In the genomic region with DNA sequence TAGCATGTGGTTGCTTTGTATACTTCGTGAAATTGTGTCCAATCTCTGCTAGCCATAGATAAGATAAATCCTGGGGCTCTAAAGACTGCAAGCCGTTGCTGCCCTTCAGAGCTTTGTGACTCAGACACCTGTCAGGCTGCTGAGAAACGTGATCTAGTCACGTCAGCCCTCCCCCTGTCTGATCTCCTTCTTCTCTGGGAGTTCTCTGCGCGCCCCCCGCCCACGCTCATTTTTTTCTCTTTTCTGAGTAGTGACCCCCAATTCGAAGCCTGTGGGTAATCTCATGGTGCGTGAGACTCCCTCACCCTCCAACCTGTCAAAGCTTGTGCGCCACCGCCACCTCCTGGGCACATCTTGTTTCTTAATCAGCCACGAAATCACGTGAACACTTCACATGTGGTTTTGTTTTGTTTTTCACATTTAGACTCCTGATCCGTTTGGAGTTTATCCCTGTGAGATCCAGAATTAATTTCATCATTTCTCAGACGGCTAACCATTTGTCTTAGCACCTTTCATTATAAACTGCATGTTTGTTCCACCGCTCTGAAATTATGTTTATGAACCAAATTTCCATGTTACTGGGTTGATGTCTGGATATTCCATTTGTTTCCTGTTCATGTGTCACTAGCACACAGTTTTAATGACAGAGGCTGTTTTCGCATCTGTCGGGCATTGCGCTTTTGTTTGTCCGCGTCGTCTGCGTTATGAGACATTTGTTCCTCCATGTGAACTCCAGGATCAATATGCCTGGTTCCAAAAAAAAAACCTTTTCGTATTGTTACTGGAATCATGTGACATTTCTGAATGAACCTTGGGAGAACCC, we compare ENCODE assay signal across 8 cellular contexts. TPM values are rescaled to one million over a fixed set of nuclear protein-coding genes. Genes with fewer than 3 reads are reported as not detected.
DNase-seq lines count a peak whose midpoint lies in the region; ATAC-seq and TF ChIP-seq lines count a peak whose summit lies in the region.

No MANE protein-coding gene starts in this region.

- TF ChIP-seq CTCF in GM12875 (IDR thresholded peaks at IDR 0.05; ENCODE audit: borderline replicate concordance, insufficient read depth, low read depth, low read length) (peak; percentile 69), progenitor cell of endocrine pancreas (IDR thresholded peaks at IDR 0.05; ENCODE audit: unreplicated experiment) (peak; percentile 74), type B pancreatic cell (conservative IDR thresholded peaks at IDR 0.05) (peak; percentile 82)

- H3K4me1 Mint-ChIP-seq in T-helper 17 cell (peaks cover 20% of the 10 kb centered on the region), progenitor cell of endocrine pancreas (ENCODE audit: low read depth) (peaks cover 15% of the 10 kb centered on the region), type B pancreatic cell (ENCODE audit: unreplicated experiment) (peaks cover 16% of the 10 kb centered on the region)

- intact Hi-C loops in left ventricle myocardium superior (cut with micrococcal nuclease): no loop called here

- H3K27ac Mint-ChIP-seq in T-helper 17 cell (peak overlapping the region; percentile 93), progenitor cell of endocrine pancreas (peak overlapping the region; percentile 97), type B pancreatic cell (peak overlapping the region; percentile 83)

- no peaks in the 10 kb centered on the region for H3K27me3 Mint-ChIP-seq in T-helper 17 cell
- no peaks in the 10 kb centered on the region for H3K27me3 Mint-ChIP-seq in progenitor cell of endocrine pancreas
- H3K27me3 Mint-ChIP-seq in type B pancreatic cell: no peaks in the 10 kb centered on the region

- peak overlapping the region; percentile 97 for H3K4me3 ChIP-seq in GM12875 (ENCODE audit: low read depth, low read length)

- peaks cover 4% of the 10 kb centered on the region for H3K36me3 Mint-ChIP-seq in T-helper 17 cell (ENCODE audit: low read depth)
- peaks cover 2% of the 10 kb centered on the region for H3K36me3 Mint-ChIP-seq in progenitor cell of endocrine pancreas (ENCODE audit: insufficient read depth)
- H3K36me3 Mint-ChIP-seq in type B pancreatic cell: peaks cover 2% of the 10 kb centered on the region

- H3K9me3 ChIP-seq in T-helper 17 cell (ENCODE audit: control insufficient read depth, low read length, poor library complexity, severe bottlenecking): no peaks in the 10 kb centered on the region

- ATAC-seq in T-helper 17 cell: peak; percentile 76
- ATAC-seq in left ventricle myocardium superior: peak; percentile 84
- ATAC-seq in HG03280 (IDR thresholded peaks at IDR 0.05; ENCODE audit: unreplicated experiment): no peak

- no peaks in the 10 kb centered on the region for H3K9me3 Mint-ChIP-seq in progenitor cell of endocrine pancreas (ENCODE audit: low read depth)
- no peaks in the 10 kb centered on the region for H3K9me3 Mint-ChIP-seq in type B pancreatic cell

- DNase-seq in MV-4-11 (lab: John Stamatoyannopoulos, UW) (peak; percentile 74), T-helper 17 cell (peak; percentile 62 to 70 (median 68)), left ventricle myocardium superior (peak; percentile 85), progenitor cell of endocrine pancreas (ENCODE audit: low spot score, unreplicated experiment) (no peak), type B pancreatic cell (ENCODE audit: extremely low spot score, unreplicated experiment) (no peak)

- H3K4me3 Mint-ChIP-seq in T-helper 17 cell (peak overlapping the region; percentile 91), progenitor cell of endocrine pancreas (ENCODE audit: low read depth) (peak overlapping the region; percentile 89), type B pancreatic cell (peak overlapping the region; percentile 87)

- H3K27ac ChIP-seq in angular gyrus (ENCODE audit: low read depth, low read length): peak overlapping the region; percentile 85

RNA-seq across cellular contexts. Expression of gene ZNF778, which starts 1.0 kb away (rescaled TPM):
- total RNA-seq in T-helper 17 cell (1 to 10 TPM; 4.1 to 8.1 TPM), left ventricle myocardium superior (8.1 TPM), progenitor cell of endocrine pancreas (10.5 and 11.2 TPM in 2 replicates), type B pancreatic cell (ENCODE audit: low replicate concordance) (8.2 and 14.4 TPM in 2 replicates)

RNA-seq across cellular contexts. Expression of gene SLC22A31, which starts 16.2 kb away (rescaled TPM):
- under 1 TPM; 0.52 to 0.76 TPM for total RNA-seq in T-helper 17 cell
- not detected for total RNA-seq in left ventricle myocardium superior
- 6.9 and 10.3 TPM in 2 replicates for total RNA-seq in progenitor cell of endocrine pancreas
- total RNA-seq in type B pancreatic cell (ENCODE audit: low replicate concordance): 2.9 and 5.3 TPM in 2 replicates

RNA-seq across cellular contexts. Expression of gene CDH15, which starts 45.0 kb away (rescaled TPM):
- total RNA-seq in T-helper 17 cell: under 1 TPM in 1 of 2 donors, not detected in 1; 0.12 TPM
- total RNA-seq in left ventricle myocardium superior: not detected
- not detected in 2 replicates for total RNA-seq in progenitor cell of endocrine pancreas
- total RNA-seq in type B pancreatic cell (ENCODE audit: low replicate concordance): 5.0 TPM in 1 of 2 replicates, not detected in the other

Comparison
In these comparisons a context has a peak if more than half of its experiments do, and no peak if none do; other contexts are left out.
1. DNase-seq: peak in MV-4-11 (single experiment), T-helper 17 cell (3 of 3) and left ventricle myocardium superior (single experiment); none in progenitor cell of endocrine pancreas (single experiment) and type B pancreatic cell (single experiment).
2. Peak in every context shown above with its lines, with median percentiles within 50 percentile points of each other: CTCF ChIP-seq, H3K27ac Mint-ChIP-seq and H3K4me3 Mint-ChIP-seq.